In genomic region chr9:131318211-131318610, GRCh38 we compare ENCODE assay signal across 21 cellular contexts. TPM values are rescaled to one million over a fixed set of nuclear protein-coding genes. Genes with fewer than 3 reads are reported as not detected.
DNase-seq lines count a peak whose midpoint lies in the region; ATAC-seq and TF ChIP-seq lines count a peak whose summit lies in the region.
"Had no signal": no experiment of that assay in that cellular context is flagged by ENCODE, and none has a peak within 500 bp of the region (broad histone marks: within the 10 kb centered on the region; RNA-seq: fewer than 3 reads in every experiment).

No MANE protein-coding gene starts in this region.

- H3K4me1 ChIP-seq in SK-N-SH (ENCODE audit: control insufficient read depth in 1 of 2, insufficient read depth in 2 of 2, low read depth in 1 of 2, low read length in 1 of 2) (peaks cover 0 to 9% of the 10 kb centered on the region in 2 experiments; a peak in 1 of 4 replicates), left ventricle myocardium inferior (peaks cover 35% of the 10 kb centered on the region), tibial nerve (peaks cover 0 to under 1% (median 0%) of the 10 kb centered on the region in 4 donors), Karpas-422 (ENCODE audit: low read length) (no peaks in the 10 kb centered on the region)
- H3K4me1 ChIP-seq: prostate gland, testis had no signal

- H3K36me3 Mint-ChIP-seq in activated T-helper 1 cell treated with anti-CD3 and anti-CD28 coated beads, Interleukin-12 subunit alpha, Interleukin-12 subunit beta, Interleukin-2, Interleukin-4 antibody, amounts not matched to agents 30 ng/mL and 10 ng/mL and 1 ng/mL, durations not matched to agents 14 hours and 24 hours and 36 hours (ENCODE audit: low read depth), result no peaks in the 10 kb centered on the region
- H3K36me3 Mint-ChIP-seq: activated CD8-positive, alpha-beta memory T cell treated with anti-CD3 and anti-CD28 coated beads, Interleukin-2, amount 10 ng/mL, durations not matched to agents 7 days and 5 days; brain had no signal

- no peaks in the 10 kb centered on the region for H3K4me1 Mint-ChIP-seq in activated T-helper 1 cell treated with anti-CD3 and anti-CD28 coated beads, Interleukin-12 subunit alpha, Interleukin-12 subunit beta, Interleukin-2, Interleukin-4 antibody, amounts not matched to agents 30 ng/mL and 10 ng/mL and 1 ng/mL, durations not matched to agents 14 hours and 24 hours and 36 hours (ENCODE audit: low read depth)
- H3K4me1 Mint-ChIP-seq: activated CD8-positive, alpha-beta memory T cell treated with anti-CD3 and anti-CD28 coated beads, Interleukin-2, amount 10 ng/mL, durations not matched to agents 7 days and 5 days; brain had no signal

- TF ChIP-seq RAD21 in SK-N-SH (IDR thresholded peaks at IDR 0.05; ENCODE audit: low read length), result no peak

- H3K9me3 Mint-ChIP-seq in activated T-helper 1 cell treated with anti-CD3 and anti-CD28 coated beads, Interleukin-12 subunit alpha, Interleukin-12 subunit beta, Interleukin-2, Interleukin-4 antibody, amounts not matched to agents 30 ng/mL and 10 ng/mL and 1 ng/mL, durations not matched to agents 14 hours and 24 hours and 36 hours, result no peaks in the 10 kb centered on the region
- H3K9me3 Mint-ChIP-seq: brain had no signal

- H3K27me3 ChIP-seq in SK-N-SH (ENCODE audit: insufficient read depth), result no peaks in the 10 kb centered on the region
- H3K27me3 ChIP-seq in left ventricle myocardium inferior (ENCODE audit: low read depth), result no peaks in the 10 kb centered on the region
- no peaks in the 10 kb centered on the region for H3K27me3 ChIP-seq in tibial nerve
- H3K27me3 ChIP-seq in Karpas-422 (ENCODE audit: low read length), result no peaks in the 10 kb centered on the region
- H3K27me3 ChIP-seq: heart left ventricle, testis had no signal

- DNase-seq in NCI-H1694 treated with DMSO at 0.1 percent for 48 hours (lab: John Stamatoyannopoulos, UW) (peak; percentile 83), SK-N-SH (peak; percentile 78), left ventricle myocardium inferior (peak; percentile 53), tibial nerve (ENCODE audit: low spot score in 2 of 2) (peak; percentile 42 to 50), Karpas-422 (no peak)
- DNase-seq in activated T-helper 1 cell treated with anti-CD3 and anti-CD28 coated beads, Interleukin-12 subunit alpha, Interleukin-12 subunit beta, Interleukin-2, Interleukin-4 antibody, amounts not matched to agents 30 ng/mL and 10 ng/mL and 1 ng/mL, durations not matched to agents 14 hours and 24 hours and 36 hours (ENCODE audit: low spot score), result no peak
- DNase-seq: activated CD8-positive, alpha-beta memory T cell treated with anti-CD3 and anti-CD28 coated beads, Interleukin-2, amount 10 ng/mL, durations not matched to agents 7 days and 5 days; activated naive CD4-positive, alpha-beta T cell; activated T-cell treated with anti-CD3 and anti-CD28 coated beads, Interleukin-2, amount 50 U/mL, for 48 hours; EL; GOT3; mesenchymal stem cell; NCI-H187; NCI-H748 treated with DMSO at 0.1 percent for 48 hours; stimulated activated naive CD8-positive, alpha-beta T cell treated with anti-CD3 and anti-CD28 coated beads, Interleukin-15, Interleukin-2, amounts not matched to agents 100 U/mL and 50 U/mL, for 24 hours; testis had no signal

- no peak for ATAC-seq in esophagus mucosa
- ATAC-seq: activated CD8-positive, alpha-beta memory T cell treated with anti-CD3 and anti-CD28 coated beads, Interleukin-2, amount 10 ng/mL, durations not matched to agents 7 days and 5 days; GM12878; stimulated activated naive CD8-positive, alpha-beta T cell treated with anti-CD3 and anti-CD28 coated beads, Interleukin-15, Interleukin-2, amounts not matched to agents 100 U/mL and 50 U/mL, for 24 hours had no signal

- H4K20me1 ChIP-seq in SK-N-SH (ENCODE audit: insufficient read depth) (no peaks in the 10 kb centered on the region), Karpas-422 (ENCODE audit: insufficient read depth, low read depth, low read length) (no peaks in the 10 kb centered on the region)

- no peak overlapping the region for H3K4me3 ChIP-seq in SK-N-SH (ENCODE audit: low read depth in 2 of 2, low read length in 1 of 2)
- H3K4me3 ChIP-seq in left ventricle myocardium inferior, result no peak overlapping the region
- no peak overlapping the region for H3K4me3 ChIP-seq in tibial nerve
- no peak overlapping the region for H3K4me3 ChIP-seq in Karpas-422 (ENCODE audit: low read length)
- H3K4me3 ChIP-seq: GM12878, heart left ventricle, prostate gland, testis had no signal

- intact Hi-C loops in left ventricle myocardium inferior (cut with micrococcal nuclease), result no loop called here
- intact Hi-C loops in activated T-helper 1 cell treated with anti-CD3 and anti-CD28 coated beads, Interleukin-12 subunit alpha, Interleukin-12 subunit beta, Interleukin-2, Interleukin-4 antibody, amounts not matched to agents 30 ng/mL and 10 ng/mL and 1 ng/mL, durations not matched to agents 14 hours and 24 hours and 36 hours (cut with micrococcal nuclease), result no loop called here

- peaks cover 2% of the 10 kb centered on the region for H3K27me3 Mint-ChIP-seq in activated T-helper 1 cell treated with anti-CD3 and anti-CD28 coated beads, Interleukin-12 subunit alpha, Interleukin-12 subunit beta, Interleukin-2, Interleukin-4 antibody, amounts not matched to agents 30 ng/mL and 10 ng/mL and 1 ng/mL, durations not matched to agents 14 hours and 24 hours and 36 hours (ENCODE audit: insufficient read depth)
- H3K27me3 Mint-ChIP-seq: activated CD8-positive, alpha-beta memory T cell treated with anti-CD3 and anti-CD28 coated beads, Interleukin-2, amount 10 ng/mL, durations not matched to agents 7 days and 5 days had no signal

- no peak for TF ChIP-seq CTCF in SK-N-SH (IDR thresholded peaks at IDR 0.05)
- TF ChIP-seq CTCF in left ventricle myocardium inferior (IDR thresholded peaks at IDR 0.05; ENCODE audit: borderline replicate concordance), result no peak
- TF ChIP-seq CTCF in tibial nerve (IDR thresholded peaks at IDR 0.05), result no peak

- H3K27ac Mint-ChIP-seq in activated T-helper 1 cell treated with anti-CD3 and anti-CD28 coated beads, Interleukin-12 subunit alpha, Interleukin-12 subunit beta, Interleukin-2, Interleukin-4 antibody, amounts not matched to agents 30 ng/mL and 10 ng/mL and 1 ng/mL, durations not matched to agents 14 hours and 24 hours and 36 hours, result no peak overlapping the region
- H3K27ac Mint-ChIP-seq: activated CD8-positive, alpha-beta memory T cell treated with anti-CD3 and anti-CD28 coated beads, Interleukin-2, amount 10 ng/mL, durations not matched to agents 7 days and 5 days; brain had no signal

- no peak overlapping the region for H3K27ac ChIP-seq in SK-N-SH (ENCODE audit: low read depth in 2 of 2, low read length in 1 of 2)
- peak overlapping the region; percentile 82 for H3K27ac ChIP-seq in left ventricle myocardium inferior (replicated peaks)
- no peak overlapping the region for H3K27ac ChIP-seq in tibial nerve
- no peak overlapping the region for H3K27ac ChIP-seq in Karpas-422 (ENCODE audit: low read length)
- H3K27ac ChIP-seq: prostate gland, testis had no signal

- H3K79me2 ChIP-seq in SK-N-SH (ENCODE audit: insufficient read depth) (no peaks in the 10 kb centered on the region), Karpas-422 (ENCODE audit: low read length) (no peaks in the 10 kb centered on the region)

- no peak for TF ChIP-seq POLR2A in tibial nerve (IDR thresholded peaks at IDR 0.05)

- no peaks in the 10 kb centered on the region for H3K36me3 ChIP-seq in SK-N-SH (replicated peaks in 1 of 2; ENCODE audit: control insufficient read depth in 1 of 2, insufficient read depth in 2 of 2, low read length in 1 of 2)
- no peaks in the 10 kb centered on the region for H3K36me3 ChIP-seq in left ventricle myocardium inferior
- H3K36me3 ChIP-seq in tibial nerve, result no peaks in the 10 kb centered on the region
- no peaks in the 10 kb centered on the region for H3K36me3 ChIP-seq in Karpas-422 (ENCODE audit: insufficient read depth, low read length)
- H3K36me3 ChIP-seq: heart left ventricle, prostate gland had no signal

- WGBS in SK-N-SH (ENCODE audit: low lambda C conversion rate), result 75% methylated on average over 8 of the region's 16 CpGs
- 60 to 66% methylated on average over 14 to 16 of the region's 16 CpGs for WGBS in tibial nerve, 2 donors

- H3K9me3 ChIP-seq in SK-N-SH (no peaks in the 10 kb centered on the region), left ventricle myocardium inferior (replicated peaks) (no peaks in the 10 kb centered on the region), tibial nerve (no peaks in the 10 kb centered on the region), Karpas-422 (ENCODE audit: low read length) (no peaks in the 10 kb centered on the region)
- H3K9me3 ChIP-seq: heart left ventricle, prostate gland, testis had no signal

- no peak overlapping the region for H2AFZ ChIP-seq in SK-N-SH (ENCODE audit: low read depth)
- no peak overlapping the region for H2AFZ ChIP-seq in Karpas-422 (ENCODE audit: low read length)

- TF ChIP-seq EP300 in SK-N-SH (IDR thresholded peaks at IDR 0.05; ENCODE audit: borderline replicate concordance in 1 of 2, low read depth in 1 of 2, low read length in 1 of 2) (no peak), tibial nerve (IDR thresholded peaks at IDR 0.05) (peak in 1 of 2 donors; percentile 44)

- CTCF ChIA-PET in SK-N-SH (lab: Yijun Ruan, JAX), result interaction anchor here (5.0 kb wide), 1 partner anchor 18 kb away, joined by 38 read pairs; no protein-coding TSS in a partner anchor

- POLR2A ChIA-PET in SK-N-SH (lab: Yijun Ruan, JAX), result no interaction called here

- H3F3A ChIP-seq in SK-N-SH (replicated peaks; ENCODE audit: insufficient read depth), result no peaks in the 10 kb centered on the region

- no peak overlapping the region for H3K4me3 Mint-ChIP-seq in activated T-helper 1 cell treated with anti-CD3 and anti-CD28 coated beads, Interleukin-12 subunit alpha, Interleukin-12 subunit beta, Interleukin-2, Interleukin-4 antibody, amounts not matched to agents 30 ng/mL and 10 ng/mL and 1 ng/mL, durations not matched to agents 14 hours and 24 hours and 36 hours
- H3K4me3 Mint-ChIP-seq: activated CD8-positive, alpha-beta memory T cell treated with anti-CD3 and anti-CD28 coated beads, Interleukin-2, amount 10 ng/mL, durations not matched to agents 7 days and 5 days; brain had no signal

- H3K4me2 ChIP-seq in SK-N-SH (no peak overlapping the region), Karpas-422 (ENCODE audit: low read depth, low read length, poor library complexity, severe bottlenecking) (no peak overlapping the region)

- H3K9ac ChIP-seq in SK-N-SH, result no peak overlapping the region
- no peak overlapping the region for H3K9ac ChIP-seq in Karpas-422 (ENCODE audit: low read length)

- H3K9me2 ChIP-seq in SK-N-SH, result no peaks in the 10 kb centered on the region
- no peaks in the 10 kb centered on the region for H3K9me2 ChIP-seq in Karpas-422 (replicated peaks; ENCODE audit: insufficient read depth, low read length)

RNA-seq across cellular contexts. Expression of gene PLPP7, which starts 28.7 kb away (rescaled TPM):
- polyA plus RNA-seq in SK-N-SH (2012; rRNA removed), result 8.6 and 8.8 TPM in 2 replicates
- 4.0 and 6.4 TPM in 2 replicates for polyA plus RNA-seq in SK-N-SH (2012; cell fraction: cytosol; rRNA removed)
- 8.9 and 10.5 TPM in 2 replicates for polyA plus RNA-seq in SK-N-SH (2012; cell fraction: nucleus; rRNA removed)
- 120 TPM for total RNA-seq in left ventricle myocardium inferior
- total RNA-seq in tibial nerve, result 10 to 100 TPM; 14.4 to 24.6 (median 21.5) TPM
- 0.28 TPM for total RNA-seq in esophagus mucosa
- total RNA-seq in activated T-helper 1 cell treated with anti-CD3 and anti-CD28 coated beads, Interleukin-12 subunit alpha, Interleukin-12 subunit beta, Interleukin-2, Interleukin-4 antibody, amounts not matched to agents 30 ng/mL and 10 ng/mL and 1 ng/mL, durations not matched to agents 14 hours and 24 hours and 36 hours, result 0.10 TPM in 1 of 2 replicates, not detected in the other
- not detected in 2 replicates for total RNA-seq in Karpas-422 (2014; rRNA removed; shearing (Covaris generic); ENCODE audit: low replicate concordance)
- total RNA-seq: activated CD8-positive, alpha-beta memory T cell treated with anti-CD3 and anti-CD28 coated beads, Interleukin-2, amount 10 ng/mL, durations not matched to agents 7 days and 5 days had no signal

RNA-seq across cellular contexts. Expression of gene FAM78A, which starts 41.9 kb away (rescaled TPM):
- polyA plus RNA-seq in SK-N-SH (2012; rRNA removed), result 1.0 and 1.5 TPM in 2 replicates
- 0.37 and 1.1 TPM in 2 replicates for polyA plus RNA-seq in SK-N-SH (2012; cell fraction: cytosol; rRNA removed)
- 1.00 and 1.3 TPM in 2 replicates for polyA plus RNA-seq in SK-N-SH (2012; cell fraction: nucleus; rRNA removed)
- total RNA-seq in left ventricle myocardium inferior, result 47.3 TPM
- total RNA-seq in tibial nerve, result 1 to 10 TPM; 2.5 to 4.8 (median 4.2) TPM
- total RNA-seq in esophagus mucosa, result 0.72 TPM
- total RNA-seq in activated T-helper 1 cell treated with anti-CD3 and anti-CD28 coated beads, Interleukin-12 subunit alpha, Interleukin-12 subunit beta, Interleukin-2, Interleukin-4 antibody, amounts not matched to agents 30 ng/mL and 10 ng/mL and 1 ng/mL, durations not matched to agents 14 hours and 24 hours and 36 hours, result 52.8 and 54.3 TPM in 2 replicates
- total RNA-seq in Karpas-422 (2014; rRNA removed; shearing (Covaris generic); ENCODE audit: low replicate concordance), result 31.6 and 43.9 TPM in 2 replicates

Comparison
In these comparisons a context has a peak if more than half of its experiments do, and no peak if none do; other contexts are left out.
1. DNase-seq: peak in NCI-H1694 treated with DMSO at 0.1 percent for 48 hours (single experiment), SK-N-SH (single experiment), left ventricle myocardium inferior (single experiment) and tibial nerve (2 of 2); none in activated T-helper 1 cell treated with anti-CD3 and anti-CD28 coated beads, Interleukin-12 subunit alpha, Interleukin-12 subunit beta, Interleukin-2, Interleukin-4 antibody, amounts not matched to agents 30 ng/mL and 10 ng/mL and 1 ng/mL, durations not matched to agents 14 hours and 24 hours and 36 hours (single experiment) and Karpas-422 (single experiment).
2. RNA of gene PLPP7, which starts 28.7 kb away (total RNA-seq): 120 TPM in left ventricle myocardium inferior (single experiment) and 14.4 to 24.6 TPM in tibial nerve; 0.28 TPM in esophagus mucosa (single experiment), 0.10 TPM in activated T-helper 1 cell treated with anti-CD3 and anti-CD28 coated beads, Interleukin-12 subunit alpha, Interleukin-12 subunit beta, Interleukin-2, Interleukin-4 antibody, amounts not matched to agents 30 ng/mL and 10 ng/mL and 1 ng/mL, durations not matched to agents 14 hours and 24 hours and 36 hours and not detected in Karpas-422; every median in the first group is over 10 times any median in the second.